Comparison of ENCODE assay signal across 23 cellular contexts in the genomic region with DNA sequence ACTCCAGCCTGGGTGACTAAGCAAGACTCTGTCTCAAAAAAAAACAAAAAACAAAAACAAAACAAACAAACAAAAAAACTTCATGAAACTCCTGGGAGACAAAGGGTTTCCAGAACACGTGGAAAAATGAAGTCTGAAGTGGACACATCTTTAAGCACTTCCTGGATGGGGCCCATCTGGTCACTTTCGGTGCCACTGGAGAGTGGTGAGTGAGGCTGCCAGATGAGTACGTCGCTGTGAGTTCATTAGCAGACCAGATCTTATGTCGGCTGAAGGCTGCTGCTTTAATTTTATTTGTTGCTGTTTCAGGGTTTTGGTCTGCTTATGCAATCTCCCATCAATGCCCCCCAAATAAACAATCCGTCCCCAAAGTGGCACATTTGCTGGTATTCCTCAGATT.
DNase-seq lines count a peak whose midpoint lies in the region; TF ChIP-seq lines count a peak whose summit lies in the region.
"Had no signal": no experiment of that assay in that cellular context is flagged by ENCODE, and none has a peak within 500 bp of the region (broad histone marks: within the 10 kb centered on the region; RNA-seq: fewer than 3 reads in every experiment).

No MANE protein-coding gene starts in this region.

- H3K4me2 ChIP-seq in DOHH2 (ENCODE audit: low read length) (peak overlapping the region; percentile 12), Karpas-422 (ENCODE audit: low read depth, low read length, poor library complexity, severe bottlenecking) (no peak overlapping the region)
- H3K4me2 ChIP-seq: KMS-11 had no signal

- H3K27ac ChIP-seq in DOHH2 (ENCODE audit: low read depth, low read length) (no peak overlapping the region), Karpas-422 (ENCODE audit: low read length) (no peak overlapping the region), transverse colon (no peak overlapping the region)
- H3K27ac ChIP-seq: gastroesophageal sphincter, HL-60, KMS-11, left lung, RWPE1 had no signal

- no peaks in the 10 kb centered on the region for H3K79me2 ChIP-seq in DOHH2 (ENCODE audit: control insufficient read depth, low read length)
- no peaks in the 10 kb centered on the region for H3K79me2 ChIP-seq in Karpas-422 (ENCODE audit: low read length)

- no peaks in the 10 kb centered on the region for H3K36me3 ChIP-seq in DOHH2 (ENCODE audit: control insufficient read depth, low read length)
- no peaks in the 10 kb centered on the region for H3K36me3 ChIP-seq in Karpas-422 (ENCODE audit: insufficient read depth, low read length)
- no peaks in the 10 kb centered on the region for H3K36me3 ChIP-seq in transverse colon
- H3K36me3 ChIP-seq: gastroesophageal sphincter, left lung, upper lobe of left lung had no signal

- TF ChIP-seq EP300 in transverse colon (IDR thresholded peaks at IDR 0.05; ENCODE audit: low read depth): no peak

- H3K9me2 ChIP-seq in DOHH2 (replicated peaks; ENCODE audit: control insufficient read depth, low read length) (no peaks in the 10 kb centered on the region; the same call in 1 of the 2 replicates), Karpas-422 (replicated peaks; ENCODE audit: insufficient read depth, low read length) (no peaks in the 10 kb centered on the region)

- no peak for TF ChIP-seq POLR2A in transverse colon (IDR thresholded peaks at IDR 0.05)

- H3K27me3 ChIP-seq in DOHH2 (ENCODE audit: control insufficient read depth, low read length): 0 out of 2 replicates have a peak, but pooled peaks cover under 1% of the 10 kb centered on the region
- H3K27me3 ChIP-seq in Karpas-422 (ENCODE audit: low read length): no peaks in the 10 kb centered on the region
- H3K27me3 ChIP-seq in transverse colon: peaks cover 4% of the 10 kb centered on the region
- H3K27me3 ChIP-seq: upper lobe of left lung had no signal

- 32% methylated on average over 6 of the region's 6 CpGs; no CpG with 5 or more reads in 1 of the 2 donors for WGBS in transverse colon (ENCODE audit: low coverage in 1 of 2), 2 donors

- no peak overlapping the region for H3K9ac ChIP-seq in Karpas-422 (ENCODE audit: low read length)
- H3K9ac ChIP-seq: KMS-11 had no signal

- H3F3A ChIP-seq in DOHH2 (ENCODE audit: control insufficient read depth, insufficient read depth): no peaks in the 10 kb centered on the region

- H3K9me3 ChIP-seq in DOHH2 (ENCODE audit: control insufficient read depth, insufficient read depth, low read length) (peaks cover 12% of the 10 kb centered on the region), Karpas-422 (ENCODE audit: low read length) (peaks cover 5% of the 10 kb centered on the region), transverse colon (no peaks in the 10 kb centered on the region)

- H3K4me1 ChIP-seq in DOHH2 (ENCODE audit: control insufficient read depth, low read length) (peaks cover 10% of the 10 kb centered on the region), Karpas-422 (ENCODE audit: low read length) (no peaks in the 10 kb centered on the region), transverse colon (no peaks in the 10 kb centered on the region)
- H3K4me1 ChIP-seq: gastroesophageal sphincter, left lung, upper lobe of left lung had no signal

- no peak overlapping the region for H2AFZ ChIP-seq in Karpas-422 (ENCODE audit: low read length)

- DNase-seq in NCI-H1092 (lab: John Stamatoyannopoulos, UW) (peak; percentile 22), NCI-H774 (lab: John Stamatoyannopoulos, UW) (peak; percentile 47), myocyte (ENCODE audit: low read depth) (peak; percentile 29), Karpas-422 (no peak), transverse colon (no peak)
- no peak for DNase-seq in activated CD4-positive, alpha-beta T cell treated with anti-CD3 and anti-CD28 coated beads, Interleukin-2, amount 50 U/mL, for 48 hours
- DNase-seq: activated CD4-positive, alpha-beta memory T cell treated with anti-CD3 and anti-CD28 coated beads, Interleukin-2, amount 10 ng/mL, durations not matched to agents 7 days and 5 days; amygdala; CD4-positive, alpha-beta memory T cell; left lung; mesendoderm; NCI-H187 treated with DMSO at 0.1 percent for 48 hours; NCI-H446; posterior cingulate gyrus; right cardiac atrium; stimulated activated CD4-positive, alpha-beta T cell treated with anti-CD3 and anti-CD28 coated beads, Interleukin-2, amount 100 ng/mL, for 48 hours; T-cell; upper lobe of left lung had no signal

- intact Hi-C loops in transverse colon (cut with DNase I; ENCODE audit: low total_unique reads): no loop called here

- in situ Hi-C loops in transverse colon (cut with MboI; ENCODE audit: low pct_ligation_motif_present in 1 of 4, low pct_unique_long_range_greater_than_20kb in 1 of 4, low sequenced_read_pairs in 3 of 4): no loop called here

- H4K20me1 ChIP-seq in DOHH2 (ENCODE audit: control insufficient read depth, insufficient read depth, low read depth, low read length) (no peaks in the 10 kb centered on the region), Karpas-422 (ENCODE audit: insufficient read depth, low read depth, low read length) (no peaks in the 10 kb centered on the region)

- TF ChIP-seq CTCF in DOHH2 (IDR thresholded peaks at IDR 0.05; ENCODE audit: low read depth, low read length, poor library complexity, severe bottlenecking): no peak
- no peak for TF ChIP-seq CTCF in transverse colon (IDR thresholded peaks at IDR 0.05)

- H3K4me3 ChIP-seq in DOHH2 (ENCODE audit: low read length) (no peak overlapping the region), Karpas-422 (ENCODE audit: low read length) (no peak overlapping the region), transverse colon (no peak overlapping the region)
- H3K4me3 ChIP-seq: gastroesophageal sphincter, left lung, upper lobe of left lung had no signal

Comparison
In these comparisons a context has a peak if more than half of its experiments do, and no peak if none do; other contexts are left out.
1. DNase-seq: peak in NCI-H1092 (single experiment), NCI-H774 (single experiment) and myocyte (single experiment); none in Karpas-422 (single experiment), activated CD4-positive, alpha-beta T cell treated with anti-CD3 and anti-CD28 coated beads, Interleukin-2, amount 50 U/mL, for 48 hours (0 of 2) and transverse colon (single experiment).